ENCODE assay signal across 1 cellular context in genomic region chr14:52380294-52380693, GRCh38.
TF ChIP-seq lines count a peak whose summit lies in the region.

No MANE protein-coding gene starts in this region.

TF ChIP-seq in WTC11, 78 proteins besides CTCF, POLR2A, EP300 and RAD21 (continued from another document):
- TF ChIP-seq PREB (CRISPR knock-in tag; IDR thresholded peaks at IDR 0.05; ENCODE audit: borderline replicate concordance) = no peak
